In the genomic region with DNA sequence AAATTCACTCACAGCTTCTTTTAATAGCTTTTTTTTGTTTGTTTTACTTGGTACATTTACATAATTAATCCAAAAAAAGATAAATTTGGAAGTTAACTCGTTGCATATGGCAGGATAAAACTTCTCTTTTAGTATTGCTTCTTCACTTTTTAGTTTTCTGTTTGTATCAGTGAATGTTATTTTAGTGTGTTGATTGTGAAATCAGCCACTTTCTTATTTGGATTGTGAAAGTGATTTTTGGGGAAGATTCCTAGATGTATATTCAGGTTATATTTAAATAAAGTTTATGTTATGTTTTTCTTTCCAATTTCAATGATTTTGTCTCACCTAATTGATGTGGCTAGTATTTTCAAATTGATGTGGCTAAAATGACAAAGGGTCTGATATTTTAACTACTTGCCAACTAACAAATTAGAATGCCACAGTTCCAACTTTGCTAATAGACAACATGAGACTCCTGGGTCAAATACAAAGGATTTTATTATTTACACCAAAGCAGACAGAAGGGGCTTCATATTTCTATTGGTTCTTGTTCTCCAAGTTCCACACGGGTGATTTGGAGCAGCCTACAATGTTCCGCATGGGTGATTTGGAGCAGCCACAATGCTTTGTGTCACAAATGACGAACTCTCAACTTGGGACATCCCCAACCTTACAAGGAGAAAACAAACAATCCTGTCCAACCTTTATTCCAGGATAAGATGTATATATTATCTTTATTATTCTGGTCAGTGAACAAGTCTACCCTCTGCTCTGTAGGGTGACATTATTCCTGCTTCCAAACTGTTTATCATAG, we compare ENCODE assay signal across 22 cellular contexts.
DNase-seq lines count a peak whose midpoint lies in the region; TF ChIP-seq lines count a peak whose summit lies in the region.
"Had no signal": no experiment of that assay in that cellular context is flagged by ENCODE, and none has a peak within 500 bp of the region (broad histone marks: within the 10 kb centered on the region; RNA-seq: fewer than 3 reads in every experiment).

No MANE protein-coding gene starts in this region.

- intact Hi-C loops in CD4-positive, alpha-beta memory T cell (cut with micrococcal nuclease), result no loop called here

- H3K4me1 ChIP-seq in CD4-positive, alpha-beta memory T cell (ENCODE audit: insufficient read depth, low read length), result no peaks in the 10 kb centered on the region
- H3K4me1 ChIP-seq: Caco-2, esophagus muscularis mucosa, HAP-1, right atrium auricular region, upper lobe of right lung had no signal

- no peaks in the 10 kb centered on the region for H3K36me3 Mint-ChIP-seq in CD4-positive, alpha-beta memory T cell

- CTCF ChIA-PET in CD4-positive, alpha-beta memory T cell (lab: Charles Lee; ENCODE audit: partially characterized antibody), result no interaction called here

- H3K27ac Mint-ChIP-seq in CD4-positive, alpha-beta memory T cell, result no peak overlapping the region

- H3K4me3 Mint-ChIP-seq in CD4-positive, alpha-beta memory T cell, result no peak overlapping the region
- H3K4me3 Mint-ChIP-seq: activated T-cell treated with anti-CD3 and anti-CD28 coated beads, Interleukin-2, amount 50 U/mL, for 4 hours; central memory CD8-positive, alpha-beta T cell had no signal

- H3K27me3 Mint-ChIP-seq in CD4-positive, alpha-beta memory T cell, result no peaks in the 10 kb centered on the region
- H3K27me3 Mint-ChIP-seq: central memory CD8-positive, alpha-beta T cell had no signal

- H3K4me3 ChIP-seq in fibroblast of pulmonary artery (replicated peaks; ENCODE audit: low read depth, low read length), result no peak overlapping the region
- no peak overlapping the region for H3K4me3 ChIP-seq in CD4-positive, alpha-beta memory T cell (ENCODE audit: low read length in 2 of 2)
- H3K4me3 ChIP-seq: esophagus muscularis mucosa, HAP-1, right atrium auricular region, upper lobe of right lung had no signal

- H3K9me3 ChIP-seq in CD4-positive, alpha-beta memory T cell (ENCODE audit: control insufficient read depth in 1 of 2, low read length in 2 of 2), result no peaks in the 10 kb centered on the region
- H3K9me3 ChIP-seq: Caco-2, esophagus muscularis mucosa, HAP-1, right atrium auricular region, upper lobe of right lung had no signal

- no peak for TF ChIP-seq CTCF in fibroblast of pulmonary artery (IDR thresholded peaks at IDR 0.05; ENCODE audit: low read length, missing control alignments)

- H3K27ac ChIP-seq in CD4-positive, alpha-beta memory T cell (ENCODE audit: low read depth, low read length), result no peak overlapping the region
- H3K27ac ChIP-seq: esophagus muscularis mucosa, right atrium auricular region, upper lobe of right lung had no signal

- POLR2A ChIA-PET in CD4-positive, alpha-beta memory T cell (lab: Charles Lee; ENCODE audit: partially characterized antibody), result no interaction called here

- H3K9me3 Mint-ChIP-seq in CD4-positive, alpha-beta memory T cell, result peaks cover 0 to 10% (median under 1%) of the 10 kb centered on the region in 8 donors
- H3K9me3 Mint-ChIP-seq: activated T-cell treated with anti-CD3 and anti-CD28 coated beads, Interleukin-2, amount 50 U/mL, for 4 hours had no signal

- no peaks in the 10 kb centered on the region for H3K36me3 ChIP-seq in CD4-positive, alpha-beta memory T cell (ENCODE audit: insufficient read depth, low read length)
- H3K36me3 ChIP-seq: esophagus muscularis mucosa, HAP-1, right atrium auricular region, upper lobe of right lung had no signal

- peak; percentile 45 for DNase-seq in COLO668 (lab: John Stamatoyannopoulos, UW; ENCODE audit: unreplicated experiment)
- peak; percentile 5 for DNase-seq in HK-2 (ENCODE audit: unreplicated experiment)
- DNase-seq in NCI-H345 (lab: John Stamatoyannopoulos, UW), result peak; percentile 55
- DNase-seq in fibroblast of pulmonary artery (ENCODE audit: low read depth), result peak; percentile 5
- no peak for DNase-seq in NK-92 treated with Interleukin-12 subunit alpha and Interleukin-12 subunit beta, amount 100 ng/mL, for 24 hours (lab: John Stamatoyannopoulos, UW)
- DNase-seq in CD4-positive, alpha-beta memory T cell, result no peak
- no peak for DNase-seq in A172 (ENCODE audit: low spot score)
- DNase-seq: activated CD4-positive, alpha-beta T cell treated with anti-CD3 and anti-CD28 coated beads for 1 hour; activated CD8-positive, alpha-beta memory T cell treated with anti-CD3 and anti-CD28 coated beads for 24 hours; activated naive CD4-positive, alpha-beta T cell treated with Interleukin-2 at 50 U/mL for 16 hours; activated T-cell treated with anti-CD3 and anti-CD28 coated beads, Interleukin-2, amount 50 U/mL, for 4 hours; Caco-2; EL; mesenchymal stem cell; NCI-H2081 treated with DMSO at 0.1 percent for 48 hours; RPMI8226; stimulated activated CD8-positive, alpha-beta memory T cell treated with anti-CD3 and anti-CD28 coated beads, Interleukin-4, amount 100 ng/mL, for 48 hours; upper lobe of right lung had no signal

- no peaks in the 10 kb centered on the region for H3K27me3 ChIP-seq in CD4-positive, alpha-beta memory T cell (ENCODE audit: insufficient read depth, low read length)
- H3K27me3 ChIP-seq: esophagus muscularis mucosa, right atrium auricular region, upper lobe of right lung had no signal

- no peaks in the 10 kb centered on the region for H3K4me1 Mint-ChIP-seq in CD4-positive, alpha-beta memory T cell
- H3K4me1 Mint-ChIP-seq: central memory CD8-positive, alpha-beta T cell had no signal

Comparison
In these comparisons a context has a peak if more than half of its experiments do, and no peak if none do; other contexts are left out.
1. DNase-seq: peak in COLO668 (single experiment), HK-2 (single experiment), NCI-H345 (single experiment) and fibroblast of pulmonary artery (single experiment); none in NK-92 treated with Interleukin-12 subunit alpha and Interleukin-12 subunit beta, amount 100 ng/mL, for 24 hours (single experiment), CD4-positive, alpha-beta memory T cell (0 of 5) and A172 (single experiment).